1 cellular context compared by ENCODE assay signal in genomic region chr15:77282333-77282732, GRCh38.
TF ChIP-seq lines count a peak whose summit lies in the region.

No MANE protein-coding gene starts in this region.

TF ChIP-seq in K562, 482 proteins besides CTCF, POLR2A, EP300 and RAD21 (continued from another document):
- TF ChIP-seq ZBTB40 (IDR thresholded peaks at IDR 0.05): no peak
- TF ChIP-seq ZBTB40 (CRISPR knock-in tag; IDR thresholded peaks at IDR 0.05): no peak
- TF ChIP-seq GABPA (tag; conservative IDR thresholded peaks at IDR 0.05; ENCODE audit: low read depth): no peak
- no peak for TF ChIP-seq MEF2D (tag; conservative IDR thresholded peaks at IDR 0.05; ENCODE audit: low read depth)
